ENCODE assay signal across 19 cellular contexts in the genomic region with DNA sequence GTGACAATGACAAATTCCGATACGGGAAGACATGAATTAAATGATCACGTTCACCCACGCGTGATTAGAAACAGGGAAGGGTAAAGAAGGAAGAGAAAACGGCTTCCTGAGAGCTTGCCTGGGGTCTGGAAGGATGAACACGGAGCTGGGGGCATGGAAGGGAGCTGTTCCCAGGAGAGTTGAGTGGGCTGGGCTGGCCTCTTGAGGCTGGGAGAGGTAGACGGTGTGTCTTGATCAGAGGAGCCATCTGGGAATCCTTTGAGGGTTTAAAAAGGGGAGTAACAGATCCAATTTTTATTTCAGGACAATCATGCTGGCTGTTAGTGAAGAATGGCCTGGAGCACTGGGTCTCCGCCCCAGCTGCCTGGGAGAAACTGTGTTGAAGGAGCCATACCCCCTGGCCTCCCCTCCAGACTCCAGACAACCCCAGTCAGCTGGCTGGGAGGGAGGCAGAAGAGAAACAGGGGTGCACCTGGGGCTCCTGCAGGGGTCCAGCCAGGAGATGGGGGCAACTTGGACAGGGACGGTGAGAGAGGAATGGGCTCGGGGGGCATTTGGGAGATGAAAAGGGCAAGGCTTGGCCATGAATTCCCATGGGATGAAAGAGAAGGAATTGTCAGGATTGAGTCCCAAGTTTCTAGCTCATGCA. TPM values are rescaled to one million over a fixed set of nuclear protein-coding genes. Genes with fewer than 3 reads are reported as not detected.
DNase-seq lines count a peak whose midpoint lies in the region; ATAC-seq, FAIRE-seq and TF ChIP-seq lines count a peak whose summit lies in the region.
"Had no signal": no experiment of that assay in that cellular context is flagged by ENCODE, and none has a peak within 500 bp of the region (broad histone marks: within the 10 kb centered on the region; RNA-seq: fewer than 3 reads in every experiment).

No MANE protein-coding gene starts in this region.

- no peaks in the 10 kb centered on the region for H3K9me3 Mint-ChIP-seq in stimulated activated naive B cell treated with anti-CD40 and anti-IgM and Interleukin-4, amounts not matched to agents 10 μg/mL and 1 μg/mL and 100 μg/mL, for 72 hours
- H3K9me3 Mint-ChIP-seq: activated CD4-positive, alpha-beta T cell treated with anti-CD3 and anti-CD28 coated beads, Interleukin-2, amount 10 ng/mL, durations not matched to agents 7 days and 5 days; activated naive CD8-positive, alpha-beta T cell treated with anti-CD3 and anti-CD28 coated beads for 36 hours; activated T-cell treated with anti-CD3 and anti-CD28 coated beads, Interleukin-2, amount 50 U/mL, for 24 hours; GM23338 had no signal

- H3K9me3 ChIP-seq in endothelial cell of umbilical vein (replicated peaks; ENCODE audit: control insufficient read depth, insufficient read depth, low read length) = no peaks in the 10 kb centered on the region
- H3K9me3 ChIP-seq: left ventricle myocardium inferior, right lobe of liver, SJSA1, testis had no signal

- H3K4me3 Mint-ChIP-seq in stimulated activated naive B cell treated with anti-CD40 and anti-IgM and Interleukin-4, amounts not matched to agents 10 μg/mL and 1 μg/mL and 100 μg/mL, for 72 hours = no peak overlapping the region
- H3K4me3 Mint-ChIP-seq: activated CD4-positive, alpha-beta T cell treated with anti-CD3 and anti-CD28 coated beads, Interleukin-2, amount 10 ng/mL, durations not matched to agents 7 days and 5 days; activated naive CD8-positive, alpha-beta T cell treated with anti-CD3 and anti-CD28 coated beads for 36 hours; activated T-cell treated with anti-CD3 and anti-CD28 coated beads, Interleukin-2, amount 50 U/mL, for 24 hours; GM23338 had no signal

- peaks cover 35% of the 10 kb centered on the region for H3K4me1 ChIP-seq in endothelial cell of umbilical vein (ENCODE audit: control insufficient read depth, extremely low read depth, insufficient read depth, low read length)
- H3K4me1 ChIP-seq: right lobe of liver, testis had no signal

- H3K79me2 ChIP-seq in endothelial cell of umbilical vein (ENCODE audit: control insufficient read depth, insufficient read depth, low read length) = no peaks in the 10 kb centered on the region

- H3K9me1 ChIP-seq in endothelial cell of umbilical vein (replicated peaks; ENCODE audit: control insufficient read depth, extremely low read depth, insufficient read depth, low read length) = no peaks in the 10 kb centered on the region

- H4K20me1 ChIP-seq in endothelial cell of umbilical vein (replicated peaks; ENCODE audit: control insufficient read depth, extremely low read depth, insufficient read depth, low read length) = no peaks in the 10 kb centered on the region

- peak overlapping the region; percentile 81 for H3K27ac Mint-ChIP-seq in stimulated activated naive B cell treated with anti-CD40 and anti-IgM and Interleukin-4, amounts not matched to agents 10 μg/mL and 1 μg/mL and 100 μg/mL, for 72 hours
- H3K27ac Mint-ChIP-seq: activated CD4-positive, alpha-beta T cell treated with anti-CD3 and anti-CD28 coated beads, Interleukin-2, amount 10 ng/mL, durations not matched to agents 7 days and 5 days; activated naive CD8-positive, alpha-beta T cell treated with anti-CD3 and anti-CD28 coated beads for 36 hours; activated T-cell treated with anti-CD3 and anti-CD28 coated beads, Interleukin-2, amount 50 U/mL, for 24 hours; GM23338 had no signal

- no peak overlapping the region for H3K4me2 ChIP-seq in endothelial cell of umbilical vein (ENCODE audit: insufficient read depth, low read length)
- H3K4me2 ChIP-seq: GM23338 had no signal

- peak overlapping the region; percentile 12 for H3K27ac ChIP-seq in endothelial cell of umbilical vein (ENCODE audit: insufficient read depth, low read depth, low read length)
- H3K27ac ChIP-seq: cardiac muscle cell, left ventricle myocardium inferior, right lobe of liver, testis had no signal

- CTCF ChIA-PET in endothelial cell of umbilical vein (lab: Charles Lee) = interaction anchor here (1.2 to 2.5 kb wide), 4 partner anchors 15 to 176 kb away, joined by 3 to 13 read pairs (median 8); no protein-coding TSS in a partner anchor

- H3K27me3 Mint-ChIP-seq in stimulated activated naive B cell treated with anti-CD40 and anti-IgM and Interleukin-4, amounts not matched to agents 10 μg/mL and 1 μg/mL and 100 μg/mL, for 72 hours = no peaks in the 10 kb centered on the region
- H3K27me3 Mint-ChIP-seq: activated CD4-positive, alpha-beta T cell treated with anti-CD3 and anti-CD28 coated beads, Interleukin-2, amount 10 ng/mL, durations not matched to agents 7 days and 5 days; activated naive CD8-positive, alpha-beta T cell treated with anti-CD3 and anti-CD28 coated beads for 36 hours; activated T-cell treated with anti-CD3 and anti-CD28 coated beads, Interleukin-2, amount 50 U/mL, for 24 hours had no signal

- H3K36me3 Mint-ChIP-seq in stimulated activated naive B cell treated with anti-CD40 and anti-IgM and Interleukin-4, amounts not matched to agents 10 μg/mL and 1 μg/mL and 100 μg/mL, for 72 hours = peaks cover 8 to 11% of the 10 kb centered on the region in 2 donors
- H3K36me3 Mint-ChIP-seq: activated naive CD8-positive, alpha-beta T cell treated with anti-CD3 and anti-CD28 coated beads for 36 hours had no signal

- POLR2A ChIA-PET in endothelial cell of umbilical vein (lab: Charles Lee) = no interaction called here

- H3K36me3 ChIP-seq in endothelial cell of umbilical vein (ENCODE audit: control insufficient read depth in 2 of 2, extremely low read depth in 1 of 2, insufficient read depth in 2 of 2, low read length in 2 of 2) = no peaks in the 10 kb centered on the region
- H3K36me3 ChIP-seq: cardiac muscle cell, left ventricle myocardium inferior, right lobe of liver, SJSA1 had no signal

- H3K9ac ChIP-seq in endothelial cell of umbilical vein (replicated peaks; ENCODE audit: extremely low read depth, insufficient read depth, low read length) = no peak overlapping the region

- BruUV-seq in endothelial cell of umbilical vein (replicated peaks; lab: Mats Ljungman, UMichigan) = no TSS peak

- no peak for TF ChIP-seq CTCF in endothelial cell of umbilical vein (IDR thresholded peaks at IDR 0.05; ENCODE audit: extremely low read depth in 1 of 2, insufficient read depth in 1 of 2, low read depth in 1 of 2, low read length in 2 of 2)

- peaks cover 17 to 39% of the 10 kb centered on the region in 2 donors for H3K4me1 Mint-ChIP-seq in stimulated activated naive B cell treated with anti-CD40 and anti-IgM and Interleukin-4, amounts not matched to agents 10 μg/mL and 1 μg/mL and 100 μg/mL, for 72 hours

- dilution Hi-C loops in endothelial cell of umbilical vein (cut with MboI; ENCODE audit: extremely low pct_ligation_motif_present, low sequenced_read_pairs) = no loop called here

- DNase-seq in NCI-H345 (lab: John Stamatoyannopoulos, UW) (peak; percentile 24), NCI-H345 treated with DMSO at 0.1 percent for 48 hours (lab: John Stamatoyannopoulos, UW; ENCODE audit: unreplicated experiment) (no peak), NCI-H524 treated with DMSO at 0.1 percent for 48 hours (lab: John Stamatoyannopoulos, UW) (peak; percentile 59), endothelial cell of umbilical vein (ENCODE audit: low read depth, low spot score) (no peak)
- no peak for DNase-seq in stimulated activated naive B cell treated with anti-CD40 and anti-IgM and Interleukin-4, amounts not matched to agents 10 μg/mL and 1 μg/mL and 100 μg/mL, for 72 hours
- no peak for DNase-seq in activated CD8-positive, alpha-beta memory T cell treated with anti-CD3 and anti-CD28 coated beads for 24 hours
- DNase-seq: activated CD4-positive, alpha-beta T cell treated with anti-CD3 and anti-CD28 coated beads, Interleukin-2, amount 10 ng/mL, durations not matched to agents 7 days and 5 days; activated naive CD8-positive, alpha-beta T cell treated with anti-CD3 and anti-CD28 coated beads for 36 hours; activated T-cell treated with anti-CD3 and anti-CD28 coated beads, Interleukin-2, amount 50 U/mL, for 24 hours; NCI-H2081 treated with DMSO at 0.1 percent for 48 hours; T1000; testis had no signal

- H2AFZ ChIP-seq in endothelial cell of umbilical vein (ENCODE audit: low read depth, low read length) = peak overlapping the region; percentile 2

- no peak overlapping the region for H3K4me3 ChIP-seq in endothelial cell of umbilical vein (replicated peaks in 1 of 3; ENCODE audit: insufficient read depth in 1 of 3, low read depth in 1 of 3, low read length in 3 of 3)
- H3K4me3 ChIP-seq: cardiac muscle cell, GM23338, left ventricle myocardium inferior, right lobe of liver, SJSA1, testis had no signal

- H3K27me3 ChIP-seq in endothelial cell of umbilical vein (ENCODE audit: control insufficient read depth in 2 of 2, insufficient read depth in 2 of 2, low read length in 2 of 2) = no peaks in the 10 kb centered on the region
- H3K27me3 ChIP-seq: cardiac muscle cell, right lobe of liver, SJSA1, testis had no signal

- no peak for TF ChIP-seq POLR2A in endothelial cell of umbilical vein (IDR thresholded peaks at IDR 0.05; ENCODE audit: low read depth, low read length)

- ATAC-seq in stimulated activated naive B cell treated with anti-CD40 and anti-IgM and Interleukin-4, amounts not matched to agents 10 μg/mL and 1 μg/mL and 100 μg/mL, for 72 hours (replicated peaks) = no peak
- ATAC-seq in HG03460 (IDR thresholded peaks at IDR 0.05; ENCODE audit: unreplicated experiment) = no peak
- no peak for ATAC-seq in GM19467 (IDR thresholded peaks at IDR 0.05; ENCODE audit: unreplicated experiment)
- ATAC-seq: right lobe of liver had no signal

- intact Hi-C loops in endothelial cell of umbilical vein (cut with micrococcal nuclease) = loop anchor here (1.0 kb wide), 2 partner anchors 12 to 16 kb away; no protein-coding TSS in a partner anchor

- FAIRE-seq in endothelial cell of umbilical vein (lab: Jason Lieb, UNC) = no peak

TF ChIP-seq in endothelial cell of umbilical vein, 7 proteins besides CTCF, POLR2A, EP300 and RAD21:
- TF ChIP-seq, protein P1, sequence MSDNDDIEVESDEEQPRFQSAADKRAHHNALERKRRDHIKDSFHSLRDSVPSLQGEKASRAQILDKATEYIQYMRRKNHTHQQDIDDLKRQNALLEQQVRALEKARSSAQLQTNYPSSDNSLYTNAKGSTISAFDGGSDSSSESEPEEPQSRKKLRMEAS (IDR thresholded peaks at IDR 0.05; ENCODE audit: insufficient read depth, insufficient read length) = no peak

RNA-seq across cellular contexts. Expression of a gene that starts 53.6 kb away (rescaled TPM):
- 25.7 and 27.1 TPM in 2 replicates for total RNA-seq in endothelial cell of umbilical vein
- 5.9 and 6.9 TPM in 2 replicates for polyA plus RNA-seq in endothelial cell of umbilical vein
- 8.8 and 9.0 TPM in 2 replicates for polyA plus RNA-seq in endothelial cell of umbilical vein (2011; cell fraction: cytosol; rRNA removed)
- 20.6 and 21.6 TPM in 2 replicates for polyA plus RNA-seq in endothelial cell of umbilical vein (2011; cell fraction: nucleus; rRNA removed)
- 10.4 and 16.7 TPM in 2 replicates for polyA plus RNA-seq in endothelial cell of umbilical vein (2012)
- 20.0 and 23.6 TPM in 2 replicates for polyA minus RNA-seq in endothelial cell of umbilical vein
- polyA minus RNA-seq in endothelial cell of umbilical vein (2011; cell fraction: cytosol; rRNA and poly(A)+ RNA removed) = not detected
- 21.5 and 22.7 TPM in 2 replicates for polyA minus RNA-seq in endothelial cell of umbilical vein (2011; cell fraction: nucleus; rRNA and poly(A)+ RNA removed)
- total RNA-seq: activated CD4-positive, alpha-beta T cell treated with anti-CD3 and anti-CD28 coated beads, Interleukin-2, amount 10 ng/mL, durations not matched to agents 7 days and 5 days; activated naive CD8-positive, alpha-beta T cell treated with anti-CD3 and anti-CD28 coated beads for 36 hours had no signal

Comparison
In these comparisons a context has a peak if more than half of its experiments do, and no peak if none do; other contexts are left out.
1. DNase-seq: peak in NCI-H345 (single experiment) and NCI-H524 treated with DMSO at 0.1 percent for 48 hours (single experiment); none in NCI-H345 treated with DMSO at 0.1 percent for 48 hours (single experiment), endothelial cell of umbilical vein (single experiment), stimulated activated naive B cell treated with anti-CD40 and anti-IgM and Interleukin-4, amounts not matched to agents 10 μg/mL and 1 μg/mL and 100 μg/mL, for 72 hours (single experiment) and activated CD8-positive, alpha-beta memory T cell treated with anti-CD3 and anti-CD28 coated beads for 24 hours (single experiment).